In genomic region chr14:75649773-75650172, GRCh38 we compare ENCODE assay signal across 15 cellular contexts. TPM values are rescaled to one million over a fixed set of nuclear protein-coding genes. Genes with fewer than 3 reads are reported as not detected.
DNase-seq lines count a peak whose midpoint lies in the region; ATAC-seq and TF ChIP-seq lines count a peak whose summit lies in the region.
"Had no signal": no experiment of that assay in that cellular context is flagged by ENCODE, and none has a peak within 500 bp of the region (broad histone marks: within the 10 kb centered on the region; RNA-seq: fewer than 3 reads in every experiment).

No MANE protein-coding gene starts in this region.

- H3K27me3 ChIP-seq in PC-9 (ENCODE audit: insufficient read depth, low read depth) (no peaks in the 10 kb centered on the region), mammary epithelial cell (ENCODE audit: insufficient read depth, low read length) (no peaks in the 10 kb centered on the region), mesenchymal stem cell (ENCODE audit: control insufficient read depth in 1 of 2, insufficient read depth in 1 of 2, low read length in 2 of 2) (no peaks in the 10 kb centered on the region), smooth muscle cell (ENCODE audit: low read depth) (no peaks in the 10 kb centered on the region)
- H3K27me3 ChIP-seq: BLaER1 had no signal

- H3K4me3 ChIP-seq in PC-9 = no peak overlapping the region
- no peak overlapping the region for H3K4me3 ChIP-seq in mammary epithelial cell (replicated peaks in 1 of 3; ENCODE audit: insufficient read depth in 1 of 3, low read depth in 2 of 3, low read length in 3 of 3)
- H3K4me3 ChIP-seq in mesenchymal stem cell (ENCODE audit: insufficient read depth in 1 of 2, low read depth in 1 of 2, low read length in 2 of 2) = no peak overlapping the region
- no peak overlapping the region for H3K4me3 ChIP-seq in smooth muscle cell
- H3K4me3 ChIP-seq: BLaER1 had no signal

- peaks cover 22% of the 10 kb centered on the region; the same call in 1 of the 2 replicates for H3K36me3 ChIP-seq in PC-9 (ENCODE audit: low read depth)
- peaks cover 29% of the 10 kb centered on the region for H3K36me3 ChIP-seq in mammary epithelial cell (ENCODE audit: insufficient read depth, low read length)
- H3K36me3 ChIP-seq in mesenchymal stem cell (ENCODE audit: control insufficient read depth in 1 of 2, insufficient read depth in 2 of 2, low read depth in 1 of 2, low read length in 2 of 2) = peaks cover 26 to 47% of the 10 kb centered on the region in 2 experiments
- H3K36me3 ChIP-seq in smooth muscle cell (ENCODE audit: low read depth) = peaks cover 7% of the 10 kb centered on the region

- H3K4me1 ChIP-seq in PC-9 (replicated peaks; ENCODE audit: insufficient read depth) (peaks cover 45% of the 10 kb centered on the region), mammary epithelial cell (ENCODE audit: insufficient read depth, low read length) (peaks cover 38% of the 10 kb centered on the region), mesenchymal stem cell (ENCODE audit: control insufficient read depth, insufficient read depth, low read depth, low read length) (peaks cover 19% of the 10 kb centered on the region), smooth muscle cell (ENCODE audit: low read depth) (no peaks in the 10 kb centered on the region)
- H3K4me1 ChIP-seq: BLaER1 had no signal

- no peak for ATAC-seq in GM21619 (IDR thresholded peaks at IDR 0.05; ENCODE audit: unreplicated experiment)

- no peak overlapping the region for H3K4ac ChIP-seq in mesenchymal stem cell (ENCODE audit: low read depth in 1 of 2, low read length in 2 of 2)

- H3K79me2 ChIP-seq in PC-9 (ENCODE audit: low read depth) (no peaks in the 10 kb centered on the region), mammary epithelial cell (ENCODE audit: insufficient read depth, low read length) (no peaks in the 10 kb centered on the region), smooth muscle cell (ENCODE audit: low read depth) (no peaks in the 10 kb centered on the region)

- 100% methylated on average over 1 of the region's 1 CpG for WGBS in mammary epithelial cell (ENCODE audit: low coverage, missing lambda C conversion rate)
- 100% methylated on average over 1 of the region's 1 CpG for WGBS in mesenchymal stem cell
- 92% methylated on average over 1 of the region's 1 CpG for WGBS in smooth muscle cell (ENCODE audit: low lambda C conversion rate)

- H3F3A ChIP-seq in PC-9 (ENCODE audit: insufficient read depth, low read depth) = peaks cover 40% of the 10 kb centered on the region
- H3F3A ChIP-seq in smooth muscle cell (ENCODE audit: low read depth) = no peaks in the 10 kb centered on the region

- peaks cover 24% of the 10 kb centered on the region for H3K79me1 ChIP-seq in mesenchymal stem cell (replicated peaks; ENCODE audit: low read length, poor library complexity, severe bottlenecking)

- intact Hi-C loops in PC-9 (cut with micrococcal nuclease; ENCODE audit: unreplicated experiment) (loop anchor here (5.0 kb wide), 2 partner anchors 42 to 517 kb away; no protein-coding TSS in a partner anchor), mammary epithelial cell (cut with micrococcal nuclease) (loop anchor here (5.0 to 10.0 kb wide), 2 partner anchors 155 to 342 kb away; no protein-coding TSS in a partner anchor)

- peak overlapping the region; percentile 61; the same call in 1 of the 2 replicates for H3K27ac ChIP-seq in PC-9
- H3K27ac ChIP-seq in mammary epithelial cell (ENCODE audit: insufficient read depth, low read depth, low read length) = peak overlapping the region; percentile 73
- peak overlapping the region; percentile 5 for H3K27ac ChIP-seq in mesenchymal stem cell (ENCODE audit: low read length, poor library complexity, severe bottlenecking)
- peak overlapping the region; percentile 71 for H3K27ac ChIP-seq in smooth muscle cell (ENCODE audit: low read depth)
- H3K27ac ChIP-seq: BLaER1 had no signal

- CTCF ChIA-PET in PC-9 (lab: Charles Lee) (no interaction called here), mammary epithelial cell (lab: Charles Lee; ENCODE audit: low non-redundant PET) (no interaction called here)

- no peak overlapping the region for H3K18ac ChIP-seq in mesenchymal stem cell (ENCODE audit: low read depth in 1 of 2, low read length in 2 of 2)

- POLR2A ChIA-PET in PC-9 (lab: Charles Lee; ENCODE audit: unreplicated experiment) = interaction anchor here (0.6 kb wide), 1 partner anchor 72 kb away, joined by 3 read pairs; no protein-coding TSS in a partner anchor

- no peak overlapping the region for H2BK120ac ChIP-seq in mesenchymal stem cell (ENCODE audit: low read depth, low read length)

- H4K20me1 ChIP-seq in PC-9 (ENCODE audit: insufficient read depth) = no peaks in the 10 kb centered on the region
- H4K20me1 ChIP-seq in mammary epithelial cell (ENCODE audit: insufficient read depth, low read length) = no peaks in the 10 kb centered on the region
- no peaks in the 10 kb centered on the region for H4K20me1 ChIP-seq in smooth muscle cell (ENCODE audit: low read depth)
- H4K20me1 ChIP-seq: BLaER1 had no signal

- H3K9me2 ChIP-seq in PC-9 (ENCODE audit: insufficient read depth) = no peaks in the 10 kb centered on the region

- no peak overlapping the region for H2BK15ac ChIP-seq in mesenchymal stem cell (ENCODE audit: low read depth, poor library complexity, severe bottlenecking)

- in situ Hi-C loops in mammary epithelial cell (cut with MboI; ENCODE audit: low sequenced_read_pairs in 2 of 2) = loop anchor here (5.0 to 25.0 kb wide), 2 partner anchors 72 to 512 kb away; partner anchors contain the start of genes FLVCR2 (in 2 of the 2) and NEK9 (in 1 of the 2)

- no peaks in the 10 kb centered on the region for H3K9me3 ChIP-seq in PC-9 (ENCODE audit: insufficient read depth, low read depth)
- no peaks in the 10 kb centered on the region for H3K9me3 ChIP-seq in mammary epithelial cell (replicated peaks; ENCODE audit: insufficient read depth, low read length)
- no peaks in the 10 kb centered on the region for H3K9me3 ChIP-seq in mesenchymal stem cell (ENCODE audit: control insufficient read depth, low read length)
- no peaks in the 10 kb centered on the region for H3K9me3 ChIP-seq in smooth muscle cell (replicated peaks; ENCODE audit: low read depth)
- H3K9me3 ChIP-seq: BLaER1 had no signal

- dilution Hi-C loops in mammary epithelial cell (cut with HindIII; ENCODE audit: low sequenced_read_pairs) = loop anchor here (5.0 kb wide), 1 partner anchor 57 kb away; no protein-coding TSS in a partner anchor

- no peak overlapping the region for H3K23ac ChIP-seq in mesenchymal stem cell (ENCODE audit: low read length in 2 of 2)

- peak overlapping the region; percentile 5 for H2AK5ac ChIP-seq in mesenchymal stem cell (ENCODE audit: low read length, severe bottlenecking)

- BruUV-seq in PC-9 (replicated peaks; lab: Mats Ljungman, UMichigan) = no TSS peak
- no TSS peak for BruUV-seq in mammary epithelial cell (replicated peaks; lab: Mats Ljungman, UMichigan)

- no peak overlapping the region for H2AFZ ChIP-seq in PC-9
- H2AFZ ChIP-seq in mammary epithelial cell (ENCODE audit: low read depth, low read length) = no peak overlapping the region
- H2AFZ ChIP-seq in mesenchymal stem cell (ENCODE audit: low read depth, low read length) = no peak overlapping the region
- no peak overlapping the region for H2AFZ ChIP-seq in smooth muscle cell (ENCODE audit: low read depth)

- no peak overlapping the region for H3K14ac ChIP-seq in mesenchymal stem cell (ENCODE audit: low read length in 2 of 2)

- H2BK12ac ChIP-seq in mesenchymal stem cell (ENCODE audit: low read length in 2 of 2) = no peak overlapping the region

- H3K9ac ChIP-seq in mammary epithelial cell (ENCODE audit: insufficient read depth, low read length) = no peak overlapping the region
- H3K9ac ChIP-seq in mesenchymal stem cell (ENCODE audit: low read length) = no peak overlapping the region
- no peak overlapping the region for H3K9ac ChIP-seq in smooth muscle cell (ENCODE audit: low read depth)
- H3K9ac ChIP-seq: BLaER1 had no signal

- TF ChIP-seq CTCF in PC-9 (conservative IDR thresholded peaks at IDR 0.05) (no peak), mammary epithelial cell (conservative IDR thresholded peaks at IDR 0.05 in 1 of 2, IDR thresholded peaks at IDR 0.05 in 1 of 2; ENCODE audit: extremely low read depth in 1 of 2, insufficient read depth in 1 of 2, low read depth in 1 of 2, low read length in 2 of 2) (no peak), smooth muscle cell (IDR thresholded peaks at IDR 0.05; ENCODE audit: borderline replicate concordance, insufficient read depth, poor library complexity, severe bottlenecking) (no peak)

- H4K8ac ChIP-seq in mesenchymal stem cell (ENCODE audit: low read length) = no peak overlapping the region

- no peak overlapping the region for H4K91ac ChIP-seq in mesenchymal stem cell (ENCODE audit: low read length)

- H2BK5ac ChIP-seq in mesenchymal stem cell (ENCODE audit: low read depth, low read length, poor library complexity, severe bottlenecking) = no peak overlapping the region

- DNase-seq in PC-9 = no peak
- DNase-seq in mammary epithelial cell = no peak
- DNase-seq in mesenchymal stem cell = no peak
- DNase-seq in smooth muscle cell (lab: John Stamatoyannopoulos, UW; ENCODE audit: unreplicated experiment) = no peak
- no peak for DNase-seq in KG1 (lab: John Stamatoyannopoulos, UW)
- no peak for DNase-seq in stimulated activated CD4-positive, alpha-beta T cell treated with anti-CD3 and anti-CD28 coated beads, Interleukin-12 subunit alpha, Interleukin-12 subunit beta, amount 100 ng/mL, for 4 hours
- DNase-seq: CD8-positive, alpha-beta memory T cell; H7; Kasumi-1; NCI-H1930; NCI-H2171 treated with DMSO at 0.1 percent for 48 hours; NCI-H510A treated with DMSO at 0.1 percent for 48 hours; SHP77 had no signal

- H3K4me2 ChIP-seq in PC-9 (no peak overlapping the region), mammary epithelial cell (ENCODE audit: insufficient read depth, low read depth, low read length) (no peak overlapping the region), mesenchymal stem cell (ENCODE audit: low read length, poor library complexity, severe bottlenecking) (no peak overlapping the region), smooth muscle cell (no peak overlapping the region)
- H3K4me2 ChIP-seq: BLaER1 had no signal

RNA-seq across cellular contexts. Expression of gene ERG28, which starts 10.9 kb away (rescaled TPM):
- 25.2 and 32.5 TPM in 2 replicates for total RNA-seq in PC-9 (2021)
- total RNA-seq in mammary epithelial cell = 10 to 100 TPM in 1 of 2 donors, 1 to 10 TPM in 1; 9.5 to 26.9 TPM
- 48.3 TPM for polyA plus RNA-seq in mammary epithelial cell
- 47.4 TPM for polyA minus RNA-seq in mammary epithelial cell
- 84.7 TPM for polyA plus RNA-seq in mesenchymal stem cell (2013, experiment 1 of 2)
- polyA plus RNA-seq in mesenchymal stem cell (2013, experiment 2 of 2) = 84.6 TPM
- total RNA-seq in smooth muscle cell = 34.6 and 35.0 TPM in 2 replicates
- 44.9 and 45.2 TPM in 2 replicates for polyA plus RNA-seq in smooth muscle cell

RNA-seq across cellular contexts. Expression of gene TTLL5, which starts 11.3 kb away (rescaled TPM):
- total RNA-seq in PC-9 (2021) (60.3 and 75.3 TPM in 2 replicates), mammary epithelial cell (10 to 100 TPM; 22.2 to 37.0 TPM), smooth muscle cell (28.4 and 38.0 TPM in 2 replicates)
- polyA plus RNA-seq in mammary epithelial cell (12.2 TPM), smooth muscle cell (12.6 and 16.2 TPM in 2 replicates)
- 137 TPM for polyA minus RNA-seq in mammary epithelial cell
- polyA plus RNA-seq in mesenchymal stem cell (2013, experiment 1 of 2) = 18.6 TPM
- 17.5 TPM for polyA plus RNA-seq in mesenchymal stem cell (2013, experiment 2 of 2)

Comparison
In these comparisons a context has a peak if more than half of its experiments do, and no peak if none do; other contexts are left out.
1. H3K27ac ChIP-seq: peak in every context shown above with its lines; median percentile 73 in mammary epithelial cell; 71 in smooth muscle cell; 61 in PC-9; 5 in mesenchymal stem cell.